Comparison of ENCODE assay signal across 11 cellular contexts in the genomic region with DNA sequence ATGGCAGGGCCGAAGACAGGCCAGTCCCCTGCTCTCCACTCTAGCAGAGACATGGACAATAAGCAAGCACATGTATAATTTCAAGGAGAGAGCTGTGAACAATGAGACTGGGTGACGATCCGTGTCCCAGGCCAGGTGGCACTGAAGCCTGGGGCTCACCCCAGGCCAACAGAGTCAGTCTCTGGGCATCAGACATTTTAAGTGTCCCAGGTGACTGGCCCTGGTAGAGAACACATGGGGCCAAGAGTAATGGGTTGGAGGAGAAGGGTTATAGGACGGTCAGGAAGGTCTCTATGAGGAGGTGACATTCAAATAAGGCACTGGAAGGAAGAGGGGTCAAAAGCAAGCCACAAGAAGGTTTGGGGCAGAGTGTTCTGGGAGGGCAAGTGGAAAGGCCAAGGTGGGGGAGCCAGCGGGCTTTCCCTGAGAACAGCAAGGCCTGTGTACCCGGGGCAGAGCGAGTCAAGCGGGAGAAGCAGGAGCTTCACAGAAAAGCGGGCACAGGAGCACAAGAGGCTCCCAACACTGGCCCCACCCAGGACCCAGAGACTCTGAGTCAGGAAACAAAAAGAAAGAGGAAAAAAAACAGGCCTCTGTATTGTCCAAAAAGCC. TPM values are rescaled to one million over a fixed set of nuclear protein-coding genes. Genes with fewer than 3 reads are reported as not detected.
DNase-seq lines count a peak whose midpoint lies in the region; ATAC-seq, FAIRE-seq and TF ChIP-seq lines count a peak whose summit lies in the region.
"Had no signal": no experiment of that assay in that cellular context is flagged by ENCODE, and none has a peak within 500 bp of the region (broad histone marks: within the 10 kb centered on the region; RNA-seq: fewer than 3 reads in every experiment).

No MANE protein-coding gene starts in this region.

- no peaks in the 10 kb centered on the region for H3K27me3 ChIP-seq in heart right ventricle
- no peaks in the 10 kb centered on the region for H3K27me3 ChIP-seq in adrenal gland
- H3K27me3 ChIP-seq in naive thymus-derived CD4-positive, alpha-beta T cell (ENCODE audit: control insufficient read depth in 2 of 2, insufficient read depth in 2 of 2, low read length in 2 of 2), result no peaks in the 10 kb centered on the region
- H3K27me3 ChIP-seq in uterus, result no peaks in the 10 kb centered on the region

- H3K27me3 Mint-ChIP-seq in naive thymus-derived CD4-positive, alpha-beta T cell, result no peaks in the 10 kb centered on the region

- peak overlapping the region in 8 of 10 donors; percentile 8 to 96 (median 87) for H3K27ac ChIP-seq in heart right ventricle
- peak overlapping the region in 3 of 5 donors; percentile 47 to 93 (median 87) for H3K27ac ChIP-seq in adrenal gland
- peak overlapping the region; percentile 87 for H3K27ac ChIP-seq in naive thymus-derived CD4-positive, alpha-beta T cell (ENCODE audit: low read depth, low read length)
- peak overlapping the region; percentile 97 to 98 for H3K27ac ChIP-seq in uterus
- H3K27ac ChIP-seq: C4-2B, epithelial cell of prostate had no signal

- FAIRE-seq in H54 (lab: Jason Lieb, UNC), result no peak

- 78 to 83% methylated on average over 8 to 9 of the region's 9 CpGs for WGBS in heart right ventricle, 2 donors
- WGBS in adrenal gland, 4 donors, result 75 to 87% (median 80%) methylated on average over 8 to 9 of the region's 9 CpGs

- TF ChIP-seq CTCF in heart right ventricle (IDR thresholded peaks at IDR 0.05) (no peak), adrenal gland (IDR thresholded peaks at IDR 0.05) (no peak), uterus (IDR thresholded peaks at IDR 0.05) (no peak)

- TF ChIP-seq POLR2A in adrenal gland (IDR thresholded peaks at IDR 0.05) (no peak), uterus (IDR thresholded peaks at IDR 0.05) (no peak), H54 (IDR thresholded peaks at IDR 0.05; ENCODE audit: low read depth, low read length) (no peak)

- ATAC-seq in heart right ventricle, result no peak
- no peak for ATAC-seq in left ventricle myocardium superior
- ATAC-seq in naive thymus-derived CD4-positive, alpha-beta T cell, result no peak

- POLR2A ChIA-PET in naive thymus-derived CD4-positive, alpha-beta T cell (lab: Charles Lee), result interaction anchor here (0.9 to 33.2 kb wide), 12 partner anchors 6 to 265 kb away, joined by 3 to 978 read pairs (median 8); a partner anchor contains a TSS

- peaks cover 62 to 78% (median 69%) of the 10 kb centered on the region in 7 donors for H3K4me1 Mint-ChIP-seq in naive thymus-derived CD4-positive, alpha-beta T cell

- no peak for DNase-seq in heart right ventricle
- DNase-seq in left ventricle myocardium superior, result no peak
- no peak for DNase-seq in adrenal gland
- no peak for DNase-seq in naive thymus-derived CD4-positive, alpha-beta T cell
- DNase-seq in uterus, result no peak
- DNase-seq in ecto neural progenitor cell (ENCODE audit: low spot score), result no peak
- no peak for DNase-seq in DMS53 (lab: John Stamatoyannopoulos, UW)
- no peak for DNase-seq in H54 (ENCODE audit: insufficient read length, low spot score)

- CTCF ChIA-PET in naive thymus-derived CD4-positive, alpha-beta T cell (lab: Charles Lee), result interaction anchor here (0.5 to 1.7 kb wide), 5 partner anchors 10 to 39 kb away, joined by 3 to 5 read pairs (median 3); no protein-coding TSS in a partner anchor

- intact Hi-C loops in heart right ventricle (cut with DNase I), result loop anchor here in 2 of 10 donors (5.0 to 10.0 kb wide), 2 partner anchors 52 to 196 kb away; a partner anchor contains a TSS
- intact Hi-C loops in left ventricle myocardium superior (cut with micrococcal nuclease), result no loop called here
- intact Hi-C loops in adrenal gland (cut with DNase I), result no loop called here
- intact Hi-C loops in naive thymus-derived CD4-positive, alpha-beta T cell (cut with micrococcal nuclease), result loop anchor here (1.0 to 10.0 kb wide), 8 partner anchors 8 to 1164 kb away; a partner anchor contains a TSS
- intact Hi-C loops in uterus (cut with DNase I; ENCODE audit: low total_unique reads), result no loop called here

- peaks cover 8 to 61% (median 18%) of the 10 kb centered on the region in 5 donors for H3K36me3 Mint-ChIP-seq in naive thymus-derived CD4-positive, alpha-beta T cell

- peak overlapping the region; percentile 89 to 100 (median 96) for H3K4me3 Mint-ChIP-seq in naive thymus-derived CD4-positive, alpha-beta T cell

- peaks cover 9 to 83% (median 77%) of the 10 kb centered on the region in 9 donors for H3K4me1 ChIP-seq in heart right ventricle
- peaks cover 26 to 60% of the 10 kb centered on the region in 2 donors for H3K4me1 ChIP-seq in adrenal gland (replicated peaks in 1 of 2)
- peaks cover 64 to 71% of the 10 kb centered on the region in 2 donors for H3K4me1 ChIP-seq in naive thymus-derived CD4-positive, alpha-beta T cell (ENCODE audit: control insufficient read depth in 2 of 2, insufficient read depth in 2 of 2, low read length in 2 of 2)
- peaks cover 19 to 41% of the 10 kb centered on the region in 2 donors for H3K4me1 ChIP-seq in uterus

- H3K9me3 ChIP-seq in heart right ventricle, result no peaks in the 10 kb centered on the region
- no peaks in the 10 kb centered on the region for H3K9me3 ChIP-seq in adrenal gland (replicated peaks in 1 of 3)
- H3K9me3 ChIP-seq in naive thymus-derived CD4-positive, alpha-beta T cell (ENCODE audit: control insufficient read depth in 2 of 3, low read length in 3 of 3), result no peaks in the 10 kb centered on the region
- H3K9me3 ChIP-seq in uterus, result no peaks in the 10 kb centered on the region

- H3K27ac Mint-ChIP-seq in naive thymus-derived CD4-positive, alpha-beta T cell, result peak overlapping the region; percentile 88 to 100 (median 96)

- H3K4me3 ChIP-seq in heart right ventricle, result peak overlapping the region in 3 of 10 donors; percentile 68 to 71 (median 71)
- no peak overlapping the region for H3K4me3 ChIP-seq in adrenal gland
- H3K4me3 ChIP-seq in naive thymus-derived CD4-positive, alpha-beta T cell (ENCODE audit: low read length), result peak overlapping the region; percentile 63
- H3K4me3 ChIP-seq in uterus, result peak overlapping the region in 1 of 2 donors; percentile 56

- H3K9me3 Mint-ChIP-seq in naive thymus-derived CD4-positive, alpha-beta T cell, result peaks cover 0 to 4% (median 0%) of the 10 kb centered on the region in 11 donors

- peaks cover 0 to 6% (median 0%) of the 10 kb centered on the region in 9 donors for H3K36me3 ChIP-seq in heart right ventricle
- no peaks in the 10 kb centered on the region for H3K36me3 ChIP-seq in adrenal gland (replicated peaks in 1 of 2)
- peaks cover 0 to 18% (median 10%) of the 10 kb centered on the region in 3 experiments for H3K36me3 ChIP-seq in naive thymus-derived CD4-positive, alpha-beta T cell (ENCODE audit: control insufficient read depth in 2 of 3, insufficient read depth in 3 of 3, low read length in 3 of 3)
- H3K36me3 ChIP-seq in uterus, result no peaks in the 10 kb centered on the region

RNA-seq across cellular contexts. Expression of a gene that starts 1.1 kb away (rescaled TPM):
- total RNA-seq in heart right ventricle (10 to 100 TPM in 1 of 10 donors, 1 to 10 TPM in 9; 2.7 to 20.5 (median 4.6) TPM), left ventricle myocardium superior (5.1 TPM), adrenal gland (10 to 100 TPM in 6 of 8 donors, 1 to 10 TPM in 2; 7.5 to 20.0 (median 15.9) TPM), uterus (100 to 1,000 TPM in 1 of 4 donors, 10 to 100 TPM in 3; 24.1 to 123 (median 34.3) TPM)
- polyA plus RNA-seq in heart right ventricle (1 to 10 TPM; 3.7 to 7.1 TPM), adrenal gland (10 to 100 TPM in 2 of 3 donors, 1 to 10 TPM in 1; 4.8 to 37.3 (median 20.3) TPM)
- 100 to 1,000 TPM; 276 to 403 (median 375) TPM for total RNA-seq in naive thymus-derived CD4-positive, alpha-beta T cell
- polyA plus RNA-seq in naive thymus-derived CD4-positive, alpha-beta T cell, result 10 to 100 TPM; 20.5 to 39.6 TPM

RNA-seq across cellular contexts. Expression of a gene that starts 59.2 kb away (rescaled TPM):
- not detected for total RNA-seq in heart right ventricle
- under 1 TPM in 1 of 2 donors, not detected in 1; 0.44 TPM for polyA plus RNA-seq in heart right ventricle
- not detected for total RNA-seq in left ventricle myocardium superior
- 1 to 10 TPM in 4 of 8 donors, under 1 TPM in 1, not detected in 3; 0.60 to 6.8 (median 1.8) TPM for total RNA-seq in adrenal gland
- 10 to 100 TPM in 1 of 3 donors, 1 to 10 TPM in 1, under 1 TPM in 1; 0.88 to 16.2 (median 1.3) TPM for polyA plus RNA-seq in adrenal gland
- not detected for total RNA-seq in naive thymus-derived CD4-positive, alpha-beta T cell
- not detected for polyA plus RNA-seq in naive thymus-derived CD4-positive, alpha-beta T cell
- 1 to 10 TPM in 1 of 4 donors, not detected in 3; 1.2 TPM for total RNA-seq in uterus
- total RNA-seq: M059J had no signal

Comparison
In these comparisons a context has a peak if more than half of its experiments do, and no peak if none do; other contexts are left out.
1. intact Hi-C loops: an anchor here in naive thymus-derived CD4-positive, alpha-beta T cell (1.0 to 10.0 kb wide); none called in left ventricle myocardium superior, adrenal gland and uterus.